14 cellular contexts compared by ENCODE assay signal in the genomic region with DNA sequence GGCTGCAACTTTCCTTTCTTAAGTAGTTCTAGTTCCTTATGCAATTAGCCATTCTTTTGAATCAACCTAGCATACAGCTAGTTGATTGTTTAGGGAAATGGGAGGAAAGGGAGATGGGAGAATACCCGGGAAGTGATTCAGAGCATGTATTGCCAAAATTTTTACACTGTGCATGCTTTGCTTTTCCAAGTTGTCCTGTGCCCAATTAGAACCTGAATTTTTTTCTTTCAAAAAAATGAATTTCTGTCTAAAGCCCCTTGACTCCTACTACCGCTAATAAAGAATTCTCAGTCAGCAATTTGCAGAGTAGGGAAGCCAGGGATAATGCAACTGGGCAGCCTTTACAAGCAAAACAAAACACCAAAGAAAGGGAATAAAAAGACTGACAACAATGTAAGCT.
DNase-seq lines count a peak whose midpoint lies in the region; FAIRE-seq and TF ChIP-seq lines count a peak whose summit lies in the region.
"Had no signal": no experiment of that assay in that cellular context is flagged by ENCODE, and none has a peak within 500 bp of the region (broad histone marks: within the 10 kb centered on the region; RNA-seq: fewer than 3 reads in every experiment).

No MANE protein-coding gene starts in this region.

- peak; percentile 79 for FAIRE-seq in keratinocyte (lab: Jason Lieb, UNC)

- no peak overlapping the region for H2AFZ ChIP-seq in keratinocyte (ENCODE audit: control insufficient read depth, low read length)
- no peak overlapping the region for H2AFZ ChIP-seq in hepatocyte

- no peaks in the 10 kb centered on the region for H3K9me1 ChIP-seq in keratinocyte (ENCODE audit: control insufficient read depth, extremely low read depth, insufficient read depth, low read length)

- POLR2A ChIA-PET in A673 (lab: Charles Lee; ENCODE audit: low non-redundant PET), result no interaction called here

- H3K79me2 ChIP-seq in keratinocyte (ENCODE audit: control insufficient read depth, insufficient read depth, low read length), result no peaks in the 10 kb centered on the region
- no peaks in the 10 kb centered on the region for H3K79me2 ChIP-seq in hepatocyte

- intact Hi-C loops in A673 (cut with micrococcal nuclease; ENCODE audit: unreplicated experiment), result no loop called here
- intact Hi-C loops in activated CD4-positive, alpha-beta T cell treated with anti-CD3 and anti-CD28 coated beads, Interleukin-2, amount 10 ng/mL, durations not matched to agents 24 days and 14 days (cut with micrococcal nuclease), result no loop called here

- no peak overlapping the region for H3K9ac ChIP-seq in keratinocyte (ENCODE audit: control insufficient read depth, extremely low read depth, insufficient read depth, low read length)

- H3K4me1 ChIP-seq in A673 (ENCODE audit: insufficient read depth, low read length, poor library complexity, severe bottlenecking) (peaks cover 51% of the 10 kb centered on the region), keratinocyte (ENCODE audit: control insufficient read depth, extremely low read depth, insufficient read depth, low read length) (no peaks in the 10 kb centered on the region), hepatocyte (ENCODE audit: insufficient read depth) (peaks cover 5% of the 10 kb centered on the region)
- H3K4me1 ChIP-seq: gastrocnemius medialis had no signal

- H4K20me1 ChIP-seq in keratinocyte (ENCODE audit: control insufficient read depth, extremely low read depth, insufficient read depth, low read length), result no peaks in the 10 kb centered on the region
- H4K20me1 ChIP-seq in hepatocyte (ENCODE audit: insufficient read depth, poor library complexity, severe bottlenecking), result no peaks in the 10 kb centered on the region

- TF ChIP-seq CTCF in A673 (conservative IDR thresholded peaks at IDR 0.05; ENCODE audit: low read depth, low read length) (no peak), brain (conservative IDR thresholded peaks at IDR 0.05) (no peak), keratinocyte (optimal IDR thresholded peaks at IDR 0.05 in 1 of 3, IDR thresholded peaks at IDR 0.05 in 1 of 3, conservative IDR thresholded peaks at IDR 0.05 in 1 of 3; ENCODE audit: extremely low read depth in 1 of 3, insufficient read depth in 2 of 3, low read length in 3 of 3) (no peak), hepatocyte (IDR thresholded peaks at IDR 0.05; ENCODE audit: poor library complexity) (no peak)

- H3K36me3 Mint-ChIP-seq in brain, result no peaks in the 10 kb centered on the region
- no peaks in the 10 kb centered on the region for H3K36me3 Mint-ChIP-seq in activated CD4-positive, alpha-beta T cell treated with anti-CD3 and anti-CD28 coated beads, Interleukin-2, amount 10 ng/mL, durations not matched to agents 24 days and 14 days (ENCODE audit: low read depth)

- dilution Hi-C loops in keratinocyte (cut with MboI; ENCODE audit: extremely low pct_ligation_motif_present, low sequenced_read_pairs), result no loop called here

- CTCF ChIA-PET in A673 (lab: Charles Lee), result interaction anchor here (0.6 kb wide), 1 partner anchor 114 kb away, joined by 3 read pairs; no protein-coding TSS in a partner anchor

- H3K27me3 Mint-ChIP-seq in brain, result no peaks in the 10 kb centered on the region
- H3K27me3 Mint-ChIP-seq in activated CD4-positive, alpha-beta T cell treated with anti-CD3 and anti-CD28 coated beads, Interleukin-2, amount 10 ng/mL, durations not matched to agents 24 days and 14 days, result no peaks in the 10 kb centered on the region

- peaks cover 38% of the 10 kb centered on the region for H3K4me1 Mint-ChIP-seq in brain
- no peaks in the 10 kb centered on the region for H3K4me1 Mint-ChIP-seq in activated CD4-positive, alpha-beta T cell treated with anti-CD3 and anti-CD28 coated beads, Interleukin-2, amount 10 ng/mL, durations not matched to agents 24 days and 14 days

- no TSS peak for BruUV-seq in A673 (replicated peaks; lab: Mats Ljungman, UMichigan)

- H3K36me3 ChIP-seq in A673 (ENCODE audit: insufficient read depth, low read length, poor library complexity, severe bottlenecking) (no peaks in the 10 kb centered on the region), keratinocyte (ENCODE audit: control insufficient read depth in 2 of 2, extremely low read depth in 1 of 2, insufficient read depth in 2 of 2, low read length in 2 of 2) (no peaks in the 10 kb centered on the region), hepatocyte (replicated peaks; ENCODE audit: insufficient read depth, low read depth) (no peaks in the 10 kb centered on the region)
- H3K36me3 ChIP-seq: gastrocnemius medialis, neutrophil had no signal

- H3K4me2 ChIP-seq in keratinocyte (ENCODE audit: control insufficient read depth, extremely low read depth, insufficient read depth, low read depth, low read length) (no peak overlapping the region), hepatocyte (no peak overlapping the region)

- no peaks in the 10 kb centered on the region for H3K9me3 ChIP-seq in A673 (ENCODE audit: low read depth, low read length, poor library complexity, severe bottlenecking)
- no peaks in the 10 kb centered on the region for H3K9me3 ChIP-seq in keratinocyte (ENCODE audit: control insufficient read depth, low read depth, low read length)
- no peaks in the 10 kb centered on the region for H3K9me3 ChIP-seq in hepatocyte (ENCODE audit: low read depth)
- H3K9me3 ChIP-seq: gastrocnemius medialis, neutrophil had no signal

- H3K4me3 Mint-ChIP-seq in brain, result peak overlapping the region; percentile 8 to 64 (median 56)
- H3K4me3 Mint-ChIP-seq in activated CD4-positive, alpha-beta T cell treated with anti-CD3 and anti-CD28 coated beads, Interleukin-2, amount 10 ng/mL, durations not matched to agents 24 days and 14 days, result no peak overlapping the region

- H3K9me2 ChIP-seq in hepatocyte (replicated peaks; ENCODE audit: insufficient read depth), result no peaks in the 10 kb centered on the region

- peak; percentile 48 for DNase-seq in A673 (ENCODE audit: low spot score)
- peak; percentile 52 for DNase-seq in HS-5 (ENCODE audit: low read depth)
- DNase-seq in keratinocyte (ENCODE audit: low read depth, low spot score), result no peak
- no peak for DNase-seq in hepatocyte (ENCODE audit: low spot score)
- no peak for DNase-seq in HuH-7 (ENCODE audit: low spot score)
- DNase-seq in LoVo (ENCODE audit: low spot score), result no peak
- DNase-seq in activated CD4-positive, alpha-beta T cell treated with anti-CD3 and anti-CD28 coated beads, Interleukin-2, amount 10 ng/mL, durations not matched to agents 24 days and 14 days, result no peak
- DNase-seq: activated CD4-positive, alpha-beta T cell treated with anti-CD3 and anti-CD28 coated beads, Interleukin-2, amount 50 U/mL, for 1 hour; gastrocnemius medialis; KG1; NCI-H2107 had no signal

- WGBS in hepatocyte (ENCODE audit: low lambda C conversion rate, missing lambda C conversion rate), result 67% methylated on average over 2 of the region's 2 CpGs

- peaks cover 0 to 3% (median 0%) of the 10 kb centered on the region in 5 experiments for H3K9me3 Mint-ChIP-seq in brain
- H3K9me3 Mint-ChIP-seq in activated CD4-positive, alpha-beta T cell treated with anti-CD3 and anti-CD28 coated beads, Interleukin-2, amount 10 ng/mL, durations not matched to agents 24 days and 14 days, result no peaks in the 10 kb centered on the region

- H3K27ac ChIP-seq in A673 (ENCODE audit: low read depth, low read length, poor library complexity, severe bottlenecking) (peak overlapping the region; percentile 48), keratinocyte (ENCODE audit: control insufficient read depth, insufficient read depth, low read length) (no peak overlapping the region), hepatocyte (no peak overlapping the region)
- H3K27ac ChIP-seq: gastrocnemius medialis, neutrophil had no signal

- H3K27me3 ChIP-seq in A673 (replicated peaks; ENCODE audit: insufficient read depth, low read depth, low read length, poor library complexity), result no peaks in the 10 kb centered on the region
- no peaks in the 10 kb centered on the region for H3K27me3 ChIP-seq in keratinocyte (ENCODE audit: control insufficient read depth, extremely low read depth, insufficient read depth, low read length)
- no peaks in the 10 kb centered on the region for H3K27me3 ChIP-seq in hepatocyte
- H3K27me3 ChIP-seq: gastrocnemius medialis, neutrophil had no signal

- H3K4me3 ChIP-seq in A673 (ENCODE audit: low read depth, low read length, poor library complexity, severe bottlenecking), result peak overlapping the region; percentile 13
- no peak overlapping the region for H3K4me3 ChIP-seq in keratinocyte (ENCODE audit: control insufficient read depth in 2 of 3, extremely low read depth in 1 of 3, insufficient read depth in 2 of 3, low read depth in 1 of 3, low read length in 3 of 3)
- H3K4me3 ChIP-seq in hepatocyte, result no peak overlapping the region
- H3K4me3 ChIP-seq: gastrocnemius medialis had no signal

- H3K27ac Mint-ChIP-seq in brain, result peak overlapping the region in 3 of 5 experiments; percentile 9 to 90 (median 59)
- no peak overlapping the region for H3K27ac Mint-ChIP-seq in activated CD4-positive, alpha-beta T cell treated with anti-CD3 and anti-CD28 coated beads, Interleukin-2, amount 10 ng/mL, durations not matched to agents 24 days and 14 days
- H3K27ac Mint-ChIP-seq: activated T-helper 2 cell treated with anti-CD3 and anti-CD28 coated beads, Interferon-gamma antibody, Interleukin-2, Interleukin-4, amounts not matched to agents 10 μg/mL and 5 μg/mL and 100 μg/mL, durations not matched to agents 14 hours and 24 hours and 36 hours had no signal

Comparison
In these comparisons a context has a peak if more than half of its experiments do, and no peak if none do; other contexts are left out.
1. DNase-seq: peak in A673 (single experiment) and HS-5 (single experiment); none in keratinocyte (single experiment), hepatocyte (single experiment), HuH-7 (single experiment), LoVo (single experiment) and activated CD4-positive, alpha-beta T cell treated with anti-CD3 and anti-CD28 coated beads, Interleukin-2, amount 10 ng/mL, durations not matched to agents 24 days and 14 days (single experiment).